Comparison of ENCODE assay signal across 16 cellular contexts in genomic region chr2:11097988-11098387, GRCh38.
"Had no signal": no experiment of that assay in that cellular context is flagged by ENCODE, and none has a peak within 500 bp of the region (broad histone marks: within the 10 kb centered on the region; RNA-seq: fewer than 3 reads in every experiment).

No MANE protein-coding gene starts in this region.

- H3K9me3 ChIP-seq: breast epithelium, gastroesophageal sphincter, heart right ventricle, lower lobe of right lung, thoracic aorta, upper lobe of right lung had no signal

- H3K36me3 ChIP-seq: breast epithelium, gastroesophageal sphincter, heart right ventricle, lower lobe of right lung, neural progenitor cell, thoracic aorta, upper lobe of right lung had no signal

- H3K4me1 ChIP-seq: breast epithelium, gastroesophageal sphincter, lower lobe of right lung, upper lobe of right lung had no signal

- H3K27me3 ChIP-seq: breast epithelium, neural progenitor cell, upper lobe of right lung had no signal

- H3K4me2 ChIP-seq: neural progenitor cell had no signal

- H3K27ac ChIP-seq: breast epithelium, gastroesophageal sphincter, heart right ventricle, lower lobe of right lung, neural progenitor cell, thoracic aorta, upper lobe of right lung had no signal

- H3K4me3 ChIP-seq: breast epithelium, gastroesophageal sphincter, heart right ventricle, lower lobe of right lung, neural progenitor cell, thoracic aorta, upper lobe of right lung had no signal

- DNase-seq: activated CD4-positive, alpha-beta T cell treated with anti-CD3 and anti-CD28 coated beads, Interleukin-2, amount 50 U/mL, for 4 hours; activated naive CD4-positive, alpha-beta T cell treated with Interleukin-2 at 50 U/mL for 16 hours; anterior cingulate cortex; cerebellar nuclear complex; effector memory CD8-positive, alpha-beta T cell; heart right ventricle; left cardiac atrium; lower lobe of right lung; naive B cell; stimulated activated CD4-positive, alpha-beta T cell treated with anti-CD3 and anti-CD28 coated beads, Interleukin-1b, Interleukin-23, amount 100 ng/mL, for 48 hours; T1000 had no signal

- H2AFZ ChIP-seq: neural progenitor cell had no signal
